In the genomic region with DNA sequence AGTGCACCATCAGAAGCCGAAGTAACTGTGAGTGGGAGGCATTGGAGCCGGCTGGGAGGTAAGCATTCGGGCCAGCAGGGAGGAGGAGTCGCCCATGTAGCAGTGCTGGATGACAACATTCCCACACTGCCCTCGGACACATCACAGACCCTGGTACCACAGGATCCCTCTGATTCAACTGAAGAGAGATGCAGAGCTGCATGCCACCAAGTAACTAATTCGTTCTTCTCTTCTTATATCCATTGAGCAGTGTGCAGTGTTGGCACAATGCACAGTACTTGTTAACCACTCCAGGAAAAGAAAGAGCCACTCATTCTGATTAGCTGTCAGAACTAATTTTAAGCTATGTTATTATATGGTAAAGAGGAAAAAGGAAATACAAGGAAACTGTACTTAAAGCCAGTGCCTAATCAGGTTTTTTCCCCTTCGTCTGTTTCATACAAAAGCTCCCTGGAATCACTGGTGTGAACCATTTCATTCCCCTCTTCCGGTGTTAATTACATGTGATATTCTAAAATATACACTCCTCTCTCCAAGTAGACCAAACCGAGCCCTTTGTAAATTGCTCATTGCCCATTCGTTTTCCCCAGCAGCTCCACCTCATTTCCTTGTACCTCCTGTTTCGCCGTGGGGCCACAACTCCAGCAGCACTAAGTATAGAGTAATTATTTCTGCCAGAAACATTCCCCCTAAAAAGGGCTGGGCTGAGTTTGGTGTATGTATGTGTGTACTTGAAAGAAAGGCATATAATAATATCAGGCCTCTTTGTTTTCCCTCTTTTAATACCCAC, we compare ENCODE assay signal across 11 cellular contexts. TPM values are rescaled to one million over a fixed set of nuclear protein-coding genes. Genes with fewer than 3 reads are reported as not detected.
DNase-seq lines count a peak whose midpoint lies in the region; ATAC-seq and TF ChIP-seq lines count a peak whose summit lies in the region.
"Had no signal": no experiment of that assay in that cellular context is flagged by ENCODE, and none has a peak within 500 bp of the region (broad histone marks: within the 10 kb centered on the region; RNA-seq: fewer than 3 reads in every experiment).

No MANE protein-coding gene starts in this region.

- H3K9me2 ChIP-seq in SK-N-SH: no peaks in the 10 kb centered on the region

- H3K4me2 ChIP-seq in SK-N-SH: no peak overlapping the region

- peaks cover 7% of the 10 kb centered on the region for H3F3A ChIP-seq in SK-N-SH (replicated peaks; ENCODE audit: insufficient read depth)

- TF ChIP-seq CTCF in SK-N-SH (IDR thresholded peaks at IDR 0.05) (no peak), fibroblast of mammary gland (conservative IDR thresholded peaks at IDR 0.05; ENCODE audit: control insufficient read depth, insufficient read depth, low read depth, low read length) (no peak), progenitor cell of endocrine pancreas (IDR thresholded peaks at IDR 0.05; ENCODE audit: unreplicated experiment) (no peak)

- H3K36me3 Mint-ChIP-seq in progenitor cell of endocrine pancreas (ENCODE audit: insufficient read depth): no peaks in the 10 kb centered on the region
- H3K36me3 Mint-ChIP-seq: naive B cell had no signal

- H3K9me3 Mint-ChIP-seq in progenitor cell of endocrine pancreas (ENCODE audit: low read depth): no peaks in the 10 kb centered on the region
- H3K9me3 Mint-ChIP-seq: naive B cell had no signal

- POLR2A ChIA-PET in SK-N-SH (lab: Yijun Ruan, JAX): no interaction called here

- ATAC-seq in GM21737 (IDR thresholded peaks at IDR 0.05; ENCODE audit: unreplicated experiment): no peak
- no peak for ATAC-seq in HG03025 (IDR thresholded peaks at IDR 0.05; ENCODE audit: low FRiP score, unreplicated experiment)

- no peaks in the 10 kb centered on the region for H3K9me3 ChIP-seq in SK-N-SH
- H3K9me3 ChIP-seq: body of pancreas had no signal

- H3K27ac ChIP-seq in SK-N-SH (ENCODE audit: low read depth in 2 of 2, low read length in 1 of 2): peak overlapping the region in 1 of 2 experiments; percentile 51; a peak in 2 of 4 replicates
- H3K27ac ChIP-seq: C4-2B had no signal

- H3K4me3 ChIP-seq in SK-N-SH (ENCODE audit: low read depth in 2 of 2, low read length in 1 of 2) (no peak overlapping the region), fibroblast of mammary gland (ENCODE audit: control insufficient read depth, low read depth, low read length) (no peak overlapping the region)
- H3K4me3 ChIP-seq: body of pancreas had no signal

- 74% methylated on average over 10 of the region's 12 CpGs for WGBS in SK-N-SH (ENCODE audit: low lambda C conversion rate)

- H3K27me3 ChIP-seq in SK-N-SH (ENCODE audit: insufficient read depth): no peaks in the 10 kb centered on the region
- H3K27me3 ChIP-seq: body of pancreas had no signal

- peak overlapping the region; percentile 49; the same call in 1 of the 2 replicates for H2AFZ ChIP-seq in SK-N-SH (ENCODE audit: low read depth)

- peaks cover 4 to 12% of the 10 kb centered on the region in 2 experiments; a peak in 2 of 4 replicates for H3K4me1 ChIP-seq in SK-N-SH (ENCODE audit: control insufficient read depth in 1 of 2, insufficient read depth in 2 of 2, low read depth in 1 of 2, low read length in 1 of 2)

- no peak for TF ChIP-seq EP300 in SK-N-SH (IDR thresholded peaks at IDR 0.05; ENCODE audit: borderline replicate concordance in 1 of 2, low read depth in 1 of 2, low read length in 1 of 2)

- H3K9ac ChIP-seq in SK-N-SH: no peak overlapping the region

- peaks cover 3% of the 10 kb centered on the region for H3K27me3 Mint-ChIP-seq in progenitor cell of endocrine pancreas

- H3K4me3 Mint-ChIP-seq in progenitor cell of endocrine pancreas (ENCODE audit: low read depth): no peak overlapping the region
- H3K4me3 Mint-ChIP-seq: naive B cell had no signal

- peak overlapping the region; percentile 30 for H3K27ac Mint-ChIP-seq in progenitor cell of endocrine pancreas
- H3K27ac Mint-ChIP-seq: naive B cell had no signal

- no peak for TF ChIP-seq RAD21 in SK-N-SH (IDR thresholded peaks at IDR 0.05; ENCODE audit: low read length)

- peaks cover 20% of the 10 kb centered on the region for H3K4me1 Mint-ChIP-seq in progenitor cell of endocrine pancreas (ENCODE audit: low read depth)
- H3K4me1 Mint-ChIP-seq: naive B cell had no signal

- H4K20me1 ChIP-seq in SK-N-SH (ENCODE audit: insufficient read depth): no peaks in the 10 kb centered on the region

- CTCF ChIA-PET in SK-N-SH (lab: Yijun Ruan, JAX): interaction anchor here (0.9 to 1.1 kb wide), 2 partner anchors 155 to 223 kb away, joined by 3 read pairs; no protein-coding TSS in a partner anchor

- H3K36me3 ChIP-seq in SK-N-SH (replicated peaks in 1 of 2; ENCODE audit: control insufficient read depth in 1 of 2, insufficient read depth in 2 of 2, low read length in 1 of 2): no peaks in the 10 kb centered on the region

- DNase-seq in AG20443 (ENCODE audit: low spot score) (peak; percentile 32), SK-N-SH (no peak), fibroblast of mammary gland (ENCODE audit: low read depth) (peak; percentile 8), progenitor cell of endocrine pancreas (ENCODE audit: low spot score, unreplicated experiment) (no peak), glomerular visceral epithelial cell (ENCODE audit: extremely low spot score) (no peak), midbrain (lab: John Stamatoyannopoulos, UW) (no peak)
- DNase-seq: body of pancreas, naive B cell had no signal

- H3K79me2 ChIP-seq in SK-N-SH (ENCODE audit: insufficient read depth): no peaks in the 10 kb centered on the region

TF ChIP-seq in SK-N-SH, 30 proteins besides CTCF, POLR2A, EP300 and RAD21:
- TF ChIP-seq MXI1 (IDR thresholded peaks at IDR 0.05; ENCODE audit: low read depth, low read length): no peak
- no peak for TF ChIP-seq ELF1 (IDR thresholded peaks at IDR 0.05)
- no peak for TF ChIP-seq JUND (IDR thresholded peaks at IDR 0.05)
- no peak for TF ChIP-seq TCF12 (IDR thresholded peaks at IDR 0.05)
- TF ChIP-seq, protein P1, sequence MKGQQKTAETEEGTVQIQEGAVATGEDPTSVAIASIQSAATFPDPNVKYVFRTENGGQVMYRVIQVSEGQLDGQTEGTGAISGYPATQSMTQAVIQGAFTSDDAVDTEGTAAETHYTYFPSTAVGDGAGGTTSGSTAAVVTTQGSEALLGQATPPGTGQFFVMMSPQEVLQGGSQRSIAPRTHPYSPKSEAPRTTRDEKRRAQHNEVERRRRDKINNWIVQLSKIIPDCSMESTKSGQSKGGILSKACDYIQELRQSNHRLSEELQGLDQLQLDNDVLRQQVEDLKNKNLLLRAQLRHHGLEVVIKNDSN (IDR thresholded peaks at IDR 0.05; ENCODE audit: borderline replicate concordance, low read depth): no peak
- TF ChIP-seq, protein P2, sequence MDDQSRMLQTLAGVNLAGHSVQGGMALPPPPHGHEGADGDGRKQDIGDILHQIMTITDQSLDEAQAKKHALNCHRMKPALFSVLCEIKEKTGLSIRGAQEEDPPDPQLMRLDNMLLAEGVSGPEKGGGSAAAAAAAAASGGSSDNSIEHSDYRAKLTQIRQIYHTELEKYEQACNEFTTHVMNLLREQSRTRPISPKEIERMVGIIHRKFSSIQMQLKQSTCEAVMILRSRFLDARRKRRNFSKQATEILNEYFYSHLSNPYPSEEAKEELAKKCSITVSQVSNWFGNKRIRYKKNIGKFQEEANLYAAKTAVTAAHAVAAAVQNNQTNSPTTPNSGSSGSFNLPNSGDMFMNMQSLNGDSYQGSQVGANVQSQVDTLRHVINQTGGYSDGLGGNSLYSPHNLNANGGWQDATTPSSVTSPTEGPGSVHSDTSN (IDR thresholded peaks at IDR 0.05): 0 out of 2 replicates have a peak, but pooled peaks have one; percentile 11

RNA-seq across cellular contexts. Expression of a gene that starts 32.4 kb away (rescaled TPM):
- 0.84 and 1.2 TPM in 2 replicates for polyA plus RNA-seq in SK-N-SH (2012; rRNA removed)
- 0.35 and 0.53 TPM in 2 replicates for polyA plus RNA-seq in SK-N-SH (2012; cell fraction: cytosol; rRNA removed)
- 0.72 and 1.6 TPM in 2 replicates for polyA plus RNA-seq in SK-N-SH (2012; cell fraction: nucleus; rRNA removed)
- not detected in 2 replicates for total RNA-seq in progenitor cell of endocrine pancreas
- total RNA-seq: body of pancreas had no signal

Comparison
In these comparisons a context has a peak if more than half of its experiments do, and no peak if none do; other contexts are left out.
1. DNase-seq: peak in AG20443 (single experiment) and fibroblast of mammary gland (single experiment); none in SK-N-SH (single experiment), progenitor cell of endocrine pancreas (single experiment), glomerular visceral epithelial cell (single experiment) and midbrain (single experiment).